Comparison of ENCODE assay signal across 11 cellular contexts in the genomic region with DNA sequence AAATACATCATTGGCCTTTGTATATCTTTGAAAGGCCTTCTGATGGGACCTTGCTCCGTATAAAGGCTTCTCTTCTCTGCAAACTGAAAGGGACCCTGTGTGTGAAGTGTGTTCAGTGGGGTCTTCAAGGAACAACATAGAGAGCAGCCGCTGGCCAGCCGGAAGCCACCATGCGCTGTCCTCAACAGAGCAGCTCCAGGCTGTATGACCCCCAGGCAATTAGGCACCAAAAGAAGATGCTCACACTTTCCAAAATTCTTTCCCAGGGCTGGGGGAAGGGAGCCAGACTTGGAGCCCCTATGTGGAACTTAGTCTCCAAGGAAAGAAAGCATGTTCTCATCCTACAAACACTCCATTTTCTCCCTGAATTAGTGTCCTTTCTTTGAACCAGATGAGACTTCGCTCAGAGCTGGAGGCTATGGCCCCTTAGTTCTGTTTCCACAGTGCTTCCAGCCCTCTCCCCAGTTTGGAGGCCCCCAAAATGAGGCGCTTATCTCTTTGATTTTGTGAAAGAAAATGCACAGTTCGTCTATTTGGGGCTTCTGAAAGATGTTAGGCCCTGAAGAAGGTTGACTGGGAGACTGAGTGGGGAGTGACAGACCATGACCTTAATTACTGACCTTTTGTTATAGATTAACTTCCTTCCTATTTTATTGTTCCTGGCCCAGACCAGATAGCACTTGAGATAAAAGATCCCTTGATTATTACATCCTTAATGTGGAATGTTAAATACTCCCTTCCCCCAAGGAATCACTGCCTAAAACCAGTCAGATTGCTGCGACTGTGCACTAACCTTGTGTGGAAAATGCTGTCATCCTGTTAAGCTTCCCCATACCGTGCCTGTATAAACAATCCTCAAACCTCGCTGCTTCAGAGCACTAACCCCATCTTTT.
DNase-seq lines count a peak whose midpoint lies in the region; ATAC-seq and TF ChIP-seq lines count a peak whose summit lies in the region.
"Had no signal": no experiment of that assay in that cellular context is flagged by ENCODE, and none has a peak within 500 bp of the region (broad histone marks: within the 10 kb centered on the region; RNA-seq: fewer than 3 reads in every experiment).

No MANE protein-coding gene starts in this region.

- TF ChIP-seq RAD21 in liver (IDR thresholded peaks at IDR 0.05) = no peak

- no peaks in the 10 kb centered on the region for H3K27me3 Mint-ChIP-seq in activated T-helper 17 cell treated with anti-CD3 and anti-CD28 coated beads, Interleukin-2, amount 50 U/mL, for 72 hours

- H3K9me3 Mint-ChIP-seq in activated T-helper 17 cell treated with anti-CD3 and anti-CD28 coated beads, Interleukin-2, amount 50 U/mL, for 72 hours = peaks cover 4% of the 10 kb centered on the region

- 62 to 75% (median 66%) methylated on average over 10 of the region's 10 CpGs for WGBS in heart left ventricle, 4 donors
- WGBS in body of pancreas, 2 donors = 64 to 75% methylated on average over 10 of the region's 10 CpGs
- 85% methylated on average over 10 of the region's 10 CpGs for WGBS in liver
- 56 to 68% methylated on average over 10 of the region's 10 CpGs for WGBS in aorta, 2 donors

- no peak for TF ChIP-seq POLR2A in heart left ventricle (IDR thresholded peaks at IDR 0.05)
- no peak for TF ChIP-seq POLR2A in body of pancreas (IDR thresholded peaks at IDR 0.05)

- H3K4me1 ChIP-seq in heart left ventricle (peaks cover 0 to 26% (median 9%) of the 10 kb centered on the region in 12 donors), body of pancreas (peaks cover 10% of the 10 kb centered on the region), liver (ENCODE audit: control insufficient read depth in 4 of 4, insufficient read depth in 4 of 4, low read length in 3 of 4) (peaks cover 0 to 2% (median 0%) of the 10 kb centered on the region in 4 donors), aorta (ENCODE audit: control insufficient read depth in 1 of 2, insufficient read depth in 2 of 2, low read length in 2 of 2) (no peaks in the 10 kb centered on the region)

- no peak overlapping the region for H3K27ac Mint-ChIP-seq in activated T-helper 17 cell treated with anti-CD3 and anti-CD28 coated beads, Interleukin-2, amount 50 U/mL, for 72 hours

- H3K9ac ChIP-seq in liver (ENCODE audit: low read depth in 1 of 2, low read length in 2 of 2) = no peak overlapping the region

- no peaks in the 10 kb centered on the region for H3K36me3 Mint-ChIP-seq in activated T-helper 17 cell treated with anti-CD3 and anti-CD28 coated beads, Interleukin-2, amount 50 U/mL, for 72 hours (ENCODE audit: low read depth)

- ATAC-seq in heart left ventricle = peak; percentile 42 to 82 (median 72)
- no peak for ATAC-seq in Right ventricle myocardium superior (ENCODE audit: poor library complexity)
- peak; percentile 94 for ATAC-seq in body of pancreas
- ATAC-seq in aorta (ENCODE audit: low FRiP score) = peak; percentile 60
- no peak for ATAC-seq in activated T-helper 17 cell treated with anti-CD3 and anti-CD28 coated beads, Interleukin-2, amount 50 U/mL, for 72 hours (replicated peaks)

- intact Hi-C loops in heart left ventricle (cut with DNase I) (no loop called here), Right ventricle myocardium superior (cut with DNase I) (no loop called here), body of pancreas (cut with DNase I) (no loop called here), aorta (cut with DNase I) (no loop called here)

- H3K9me3 ChIP-seq in heart left ventricle = no peaks in the 10 kb centered on the region
- no peaks in the 10 kb centered on the region for H3K9me3 ChIP-seq in body of pancreas
- no peaks in the 10 kb centered on the region for H3K9me3 ChIP-seq in liver (ENCODE audit: control insufficient read depth in 4 of 4, low read length in 3 of 4)
- no peaks in the 10 kb centered on the region for H3K9me3 ChIP-seq in aorta (ENCODE audit: control insufficient read depth, low read length)

- H3K4me3 ChIP-seq in heart left ventricle (no peak overlapping the region), body of pancreas (no peak overlapping the region), liver (ENCODE audit: low read depth in 1 of 3, low read length in 3 of 3) (no peak overlapping the region), aorta (ENCODE audit: low read length in 2 of 2) (no peak overlapping the region)

- TF ChIP-seq CTCF in heart left ventricle (IDR thresholded peaks at IDR 0.05) = no peak
- no peak for TF ChIP-seq CTCF in body of pancreas (IDR thresholded peaks at IDR 0.05)
- no peak for TF ChIP-seq CTCF in liver (IDR thresholded peaks at IDR 0.05; ENCODE audit: low read depth, low read length, missing input control)

- no peaks in the 10 kb centered on the region for H3K4me1 Mint-ChIP-seq in activated T-helper 17 cell treated with anti-CD3 and anti-CD28 coated beads, Interleukin-2, amount 50 U/mL, for 72 hours

- peak overlapping the region in 5 of 12 donors; percentile 10 to 44 (median 31) for H3K27ac ChIP-seq in heart left ventricle
- peak overlapping the region in 3 of 4 donors; percentile 50 to 70 (median 58) for H3K27ac ChIP-seq in body of pancreas
- no peak overlapping the region for H3K27ac ChIP-seq in liver (ENCODE audit: low read depth in 1 of 2, low read length in 2 of 2)
- H3K27ac ChIP-seq in aorta (ENCODE audit: low read depth in 1 of 2, low read length in 2 of 2) = no peak overlapping the region

- H3K36me3 ChIP-seq in heart left ventricle (no peaks in the 10 kb centered on the region), body of pancreas (replicated peaks in 1 of 2; ENCODE audit: insufficient read depth in 1 of 2, low read depth in 2 of 2) (no peaks in the 10 kb centered on the region), liver (ENCODE audit: control insufficient read depth in 4 of 4, insufficient read depth in 3 of 4, low read depth in 1 of 4, low read length in 3 of 4) (no peaks in the 10 kb centered on the region), aorta (ENCODE audit: control insufficient read depth in 1 of 2, insufficient read depth in 2 of 2, low read length in 1 of 2) (no peaks in the 10 kb centered on the region)

- no peak overlapping the region for H3K4me3 Mint-ChIP-seq in activated T-helper 17 cell treated with anti-CD3 and anti-CD28 coated beads, Interleukin-2, amount 50 U/mL, for 72 hours

- H3K27me3 ChIP-seq in heart left ventricle (no peaks in the 10 kb centered on the region), body of pancreas (no peaks in the 10 kb centered on the region), liver (ENCODE audit: control insufficient read depth in 4 of 4, insufficient read depth in 4 of 4, low read length in 3 of 4) (no peaks in the 10 kb centered on the region), aorta (ENCODE audit: control insufficient read depth in 1 of 2, insufficient read depth in 2 of 2, low read length in 1 of 2) (no peaks in the 10 kb centered on the region)

- DNase-seq in heart left ventricle (no peak), Right ventricle myocardium superior (no peak), body of pancreas (peak in 2 of 4 donors; percentile 20 to 33), aorta (no peak), CD1c-positive myeloid dendritic cell (ENCODE audit: extremely low spot score) (no peak), DMS79 treated with DMSO at 0.1 percent for 48 hours (lab: John Stamatoyannopoulos, UW) (no peak)
- DNase-seq: activated T-cell treated with anti-CD3 and anti-CD28 coated beads, Interleukin-2, amount 50 U/mL, for 48 hours; NCI-H2107; stimulated activated naive CD4-positive, alpha-beta T cell had no signal

TF ChIP-seq in liver, 16 proteins besides CTCF, POLR2A, EP300 and RAD21:
- TF ChIP-seq NR2F2 (IDR thresholded peaks at IDR 0.05) = peak; percentile 65
- no peak for TF ChIP-seq FOXA2 (IDR thresholded peaks at IDR 0.05)

Comparison
In these comparisons a context has a peak if more than half of its experiments do, and no peak if none do; other contexts are left out.
1. ATAC-seq: peak in heart left ventricle (4 of 4), body of pancreas (single experiment) and aorta (single experiment); none in Right ventricle myocardium superior (single experiment) and activated T-helper 17 cell treated with anti-CD3 and anti-CD28 coated beads, Interleukin-2, amount 50 U/mL, for 72 hours (single experiment).
2. H3K27ac ChIP-seq: peak in body of pancreas (3 of 4); none in liver (0 of 2) and aorta (0 of 2).